8 cellular contexts compared by ENCODE assay signal in the genomic region with DNA sequence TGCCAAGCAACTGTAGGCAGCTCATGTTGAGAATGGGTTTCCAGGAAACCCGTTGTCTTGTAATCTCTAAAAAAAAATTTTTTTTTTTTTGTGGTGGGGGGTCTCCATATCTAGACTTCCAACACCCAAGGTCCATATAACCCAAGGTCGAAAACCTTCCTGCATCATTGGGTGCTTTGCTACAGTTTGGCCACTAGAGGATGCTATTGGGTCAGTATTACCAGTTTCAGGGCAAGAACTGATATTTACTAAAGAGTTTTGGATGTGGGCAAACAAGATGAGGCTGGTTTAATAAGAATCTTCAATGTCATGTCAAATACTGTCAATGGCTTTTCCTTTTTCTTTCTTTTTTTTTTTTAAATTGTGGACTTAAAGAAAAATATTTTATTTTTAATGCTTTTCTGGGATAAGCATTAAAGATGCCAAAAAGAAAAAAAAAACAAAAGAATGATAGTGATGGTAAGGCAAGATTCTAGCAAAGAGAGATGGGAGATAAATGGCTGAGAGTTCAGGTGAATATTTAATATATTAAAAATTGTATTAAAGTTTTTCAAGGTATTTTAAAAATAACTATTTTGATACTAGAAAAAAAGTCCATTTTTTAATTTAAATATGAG.
DNase-seq lines count a peak whose midpoint lies in the region; ATAC-seq and TF ChIP-seq lines count a peak whose summit lies in the region.

No MANE protein-coding gene starts in this region.

- 1% methylated on average over 2 of the region's 2 CpGs for WGBS in right cardiac atrium

- POLR2A ChIA-PET in A673 (lab: Charles Lee; ENCODE audit: low non-redundant PET), result no interaction called here

- DNase-seq in A673 (ENCODE audit: low spot score) (peak; percentile 57), GM06990 (ENCODE audit: extremely low read depth, insufficient read length) (no peak), NCI-H1694 (lab: John Stamatoyannopoulos, UW) (peak; percentile 39), amniotic epithelial cell (ENCODE audit: low read depth) (peak; percentile 50), right cardiac atrium (no peak), gastrocnemius medialis (no peak), mesenteric fat pad (ENCODE audit: low spot score) (no peak)

- in situ Hi-C loops in gastrocnemius medialis (cut with MboI; ENCODE audit: low sequenced_read_pairs in 4 of 4), result loop anchor here in 2 of 4 donors (25.0 kb wide), 1 partner anchor 183 kb away; the partner anchor contains the start of gene RCVRN (in 2 of the 2)

- BruUV-seq in A673 (replicated peaks; lab: Mats Ljungman, UMichigan), result no TSS peak

- H3K27me3 ChIP-seq in A673 (replicated peaks; ENCODE audit: insufficient read depth, low read depth, low read length, poor library complexity) (peaks cover 22% of the 10 kb centered on the region), GM06990 (replicated peaks; ENCODE audit: control insufficient read depth, insufficient read depth, low read length) (no peaks in the 10 kb centered on the region; the same call in 1 of the 2 replicates), right cardiac atrium (ENCODE audit: control insufficient read depth, insufficient read depth) (no peaks in the 10 kb centered on the region), gastrocnemius medialis (no peaks in the 10 kb centered on the region)

- ATAC-seq in right cardiac atrium, result peak; percentile 50 to 68
- ATAC-seq in gastrocnemius medialis, result peak; percentile 56 to 71
- ATAC-seq in GM19023 (IDR thresholded peaks at IDR 0.05; ENCODE audit: unreplicated experiment), result no peak

- TF ChIP-seq CTCF in A673 (conservative IDR thresholded peaks at IDR 0.05; ENCODE audit: low read depth, low read length) (peak; percentile 95), GM06990 (IDR thresholded peaks at IDR 0.05; ENCODE audit: insufficient read depth, low read length, poor library complexity, severe bottlenecking) (peak; percentile 100), gastrocnemius medialis (IDR thresholded peaks at IDR 0.05 in 4 of 5, conservative IDR thresholded peaks at IDR 0.05 in 1 of 5) (peak; percentile 82 to 97 (median 90))

- CTCF ChIA-PET in A673 (lab: Charles Lee), result interaction anchor here (0.6 to 1.2 kb wide), 4 partner anchors 16 to 849 kb away, joined by 3 to 10 read pairs (median 6); no protein-coding TSS in a partner anchor

- H3K36me3 ChIP-seq in A673 (ENCODE audit: insufficient read depth, low read length, poor library complexity, severe bottlenecking), result no peaks in the 10 kb centered on the region
- H3K36me3 ChIP-seq in GM06990 (ENCODE audit: control insufficient read depth, insufficient read depth, low read length), result no peaks in the 10 kb centered on the region
- H3K36me3 ChIP-seq in gastrocnemius medialis, result no peaks in the 10 kb centered on the region

- H3K27ac ChIP-seq in A673 (ENCODE audit: low read depth, low read length, poor library complexity, severe bottlenecking) (no peak overlapping the region), right cardiac atrium (ENCODE audit: low read length) (no peak overlapping the region), gastrocnemius medialis (no peak overlapping the region)

- TF ChIP-seq POLR2A in gastrocnemius medialis (IDR thresholded peaks at IDR 0.05), result no peak

- H3K9me3 ChIP-seq in A673 (ENCODE audit: low read depth, low read length, poor library complexity, severe bottlenecking) (no peaks in the 10 kb centered on the region), right cardiac atrium (ENCODE audit: control insufficient read depth, low read length) (no peaks in the 10 kb centered on the region), gastrocnemius medialis (no peaks in the 10 kb centered on the region)

- intact Hi-C loops in A673 (cut with micrococcal nuclease; ENCODE audit: unreplicated experiment), result loop anchor here (1.0 to 10.0 kb wide), 2 partner anchors 19 to 166 kb away; no protein-coding TSS in a partner anchor
- intact Hi-C loops in right cardiac atrium (cut with DNase I), result loop anchor here in 1 of 4 donors (5.0 to 10.0 kb wide), 2 partner anchors 38 to 166 kb away; no protein-coding TSS in a partner anchor
- intact Hi-C loops in gastrocnemius medialis (cut with DNase I; ENCODE audit: low total_unique reads), result loop anchor here (1.0 to 2.0 kb wide), 2 partner anchors 39 to 146 kb away; no protein-coding TSS in a partner anchor

- H3K4me3 ChIP-seq in A673 (ENCODE audit: low read depth, low read length, poor library complexity, severe bottlenecking) (no peak overlapping the region), GM06990 (replicated peaks; ENCODE audit: low read depth, low read length) (no peak overlapping the region), right cardiac atrium (ENCODE audit: low read length) (no peak overlapping the region), gastrocnemius medialis (no peak overlapping the region)

- H3K4me1 ChIP-seq in A673 (ENCODE audit: insufficient read depth, low read length, poor library complexity, severe bottlenecking) (no peaks in the 10 kb centered on the region), right cardiac atrium (ENCODE audit: control insufficient read depth, insufficient read depth, low read length) (no peaks in the 10 kb centered on the region), gastrocnemius medialis (no peaks in the 10 kb centered on the region)

Comparison
In these comparisons a context has a peak if more than half of its experiments do, and no peak if none do; other contexts are left out.
1. DNase-seq: peak in A673 (single experiment), NCI-H1694 (single experiment) and amniotic epithelial cell (single experiment); none in GM06990 (single experiment), right cardiac atrium (0 of 3), gastrocnemius medialis (0 of 2) and mesenteric fat pad (single experiment).
2. Peak in every context shown above with its lines, with median percentiles within 50 percentile points of each other: CTCF ChIP-seq.